17 cellular contexts compared by ENCODE assay signal in genomic region chr19:58516246-58516836, GRCh38. TPM values are rescaled to one million over a fixed set of nuclear protein-coding genes. Genes with fewer than 3 reads are reported as not detected.
DNase-seq lines count a peak whose midpoint lies in the region; ATAC-seq and TF ChIP-seq lines count a peak whose summit lies in the region.
"Had no signal": no experiment of that assay in that cellular context is flagged by ENCODE, and none has a peak within 500 bp of the region (broad histone marks: within the 10 kb centered on the region; RNA-seq: fewer than 3 reads in every experiment).

No MANE protein-coding gene starts in this region.

- no peaks in the 10 kb centered on the region for H3K27me3 ChIP-seq in Loucy (ENCODE audit: insufficient read depth, low read length, poor library complexity, severe bottlenecking)
- H3K27me3 ChIP-seq in osteoblast (ENCODE audit: insufficient read depth, low read length), result no peaks in the 10 kb centered on the region
- H3K27me3 ChIP-seq: adrenal gland, SJCRH30 had no signal

- H3K27ac Mint-ChIP-seq in activated T-cell treated with anti-CD3 and anti-CD28 coated beads, Interleukin-2, amount 50 U/mL, for 24 hours, result peak overlapping the region; percentile 82
- peak overlapping the region; percentile 50 for H3K27ac Mint-ChIP-seq in activated naive CD8-positive, alpha-beta T cell treated with anti-CD3 and anti-CD28 coated beads, Interleukin-2, amount 50 U/mL, for 24 hours

- H3K4me2 ChIP-seq in Loucy (ENCODE audit: low read depth, low read length, poor library complexity, severe bottlenecking) (peak overlapping the region; percentile 100), osteoblast (ENCODE audit: insufficient read depth, low read length) (no peak overlapping the region)

- peaks cover 48% of the 10 kb centered on the region for H3K4me1 Mint-ChIP-seq in activated T-cell treated with anti-CD3 and anti-CD28 coated beads, Interleukin-2, amount 50 U/mL, for 24 hours (ENCODE audit: low read depth)
- peaks cover 47% of the 10 kb centered on the region for H3K4me1 Mint-ChIP-seq in activated naive CD8-positive, alpha-beta T cell treated with anti-CD3 and anti-CD28 coated beads, Interleukin-2, amount 50 U/mL, for 24 hours

- H3K9me2 ChIP-seq in Loucy (replicated peaks; ENCODE audit: low read depth, low read length), result no peaks in the 10 kb centered on the region

- peaks cover 45% of the 10 kb centered on the region for H3K79me2 ChIP-seq in Loucy (ENCODE audit: insufficient read depth, low read length)
- H3K79me2 ChIP-seq in osteoblast (ENCODE audit: insufficient read depth, low read length), result peaks cover 45% of the 10 kb centered on the region

- H3K9me3 ChIP-seq in Loucy (ENCODE audit: insufficient read depth, low read depth, low read length) (no peaks in the 10 kb centered on the region), osteoblast (ENCODE audit: low read depth, low read length) (no peaks in the 10 kb centered on the region)
- H3K9me3 ChIP-seq: adrenal gland, Caco-2, left ventricle myocardium inferior, prostate gland, SJCRH30 had no signal

- no peaks in the 10 kb centered on the region for H3K9me3 Mint-ChIP-seq in activated T-cell treated with anti-CD3 and anti-CD28 coated beads, Interleukin-2, amount 50 U/mL, for 24 hours
- no peaks in the 10 kb centered on the region for H3K9me3 Mint-ChIP-seq in activated naive CD8-positive, alpha-beta T cell treated with anti-CD3 and anti-CD28 coated beads, Interleukin-2, amount 50 U/mL, for 24 hours
- H3K9me3 Mint-ChIP-seq: central memory CD8-positive, alpha-beta T cell had no signal

- H3K4me3 ChIP-seq in Loucy (ENCODE audit: low read length, poor library complexity, severe bottlenecking) (no peak overlapping the region), osteoblast (ENCODE audit: insufficient read depth, low read length) (no peak overlapping the region)
- H3K4me3 ChIP-seq: adrenal gland, left ventricle myocardium inferior, prostate gland, SJCRH30 had no signal

- peak overlapping the region; percentile 88 for H3K4me3 Mint-ChIP-seq in activated T-cell treated with anti-CD3 and anti-CD28 coated beads, Interleukin-2, amount 50 U/mL, for 24 hours
- H3K4me3 Mint-ChIP-seq in activated naive CD8-positive, alpha-beta T cell treated with anti-CD3 and anti-CD28 coated beads, Interleukin-2, amount 50 U/mL, for 24 hours, result peak overlapping the region; percentile 88

- no peaks in the 10 kb centered on the region for H3K27me3 Mint-ChIP-seq in activated T-cell treated with anti-CD3 and anti-CD28 coated beads, Interleukin-2, amount 50 U/mL, for 24 hours
- H3K27me3 Mint-ChIP-seq in activated naive CD8-positive, alpha-beta T cell treated with anti-CD3 and anti-CD28 coated beads, Interleukin-2, amount 50 U/mL, for 24 hours, result peaks cover 2% of the 10 kb centered on the region
- H3K27me3 Mint-ChIP-seq: central memory CD8-positive, alpha-beta T cell; naive B cell had no signal

- H4K20me1 ChIP-seq in Loucy (ENCODE audit: insufficient read depth, low read length, poor library complexity, severe bottlenecking) (no peaks in the 10 kb centered on the region), osteoblast (ENCODE audit: insufficient read depth, low read length) (peaks cover 24% of the 10 kb centered on the region)

- no peaks in the 10 kb centered on the region for H3F3A ChIP-seq in Loucy (ENCODE audit: low read depth)

- TF ChIP-seq CTCF in Loucy (conservative IDR thresholded peaks at IDR 0.05; ENCODE audit: low read length), result no peak
- no peak for TF ChIP-seq CTCF in osteoblast (IDR thresholded peaks at IDR 0.05; ENCODE audit: extremely low read depth, low read depth, low read length)

- ATAC-seq in activated naive CD8-positive, alpha-beta T cell treated with anti-CD3 and anti-CD28 coated beads, Interleukin-2, amount 50 U/mL, for 24 hours, result no peak
- no peak for ATAC-seq in GM18907 (IDR thresholded peaks at IDR 0.05; ENCODE audit: unreplicated experiment)

- H3K27ac ChIP-seq in osteoblast (ENCODE audit: low read depth, low read length), result no peak overlapping the region
- H3K27ac ChIP-seq: adrenal gland, left ventricle myocardium inferior, prostate gland, SJCRH30 had no signal

- no peak for DNase-seq in activated T-cell treated with anti-CD3 and anti-CD28 coated beads, Interleukin-2, amount 50 U/mL, for 24 hours
- no peak for DNase-seq in activated T-cell treated with anti-CD3 and anti-CD28 coated beads for 4 hours
- DNase-seq in activated naive CD8-positive, alpha-beta T cell treated with anti-CD3 and anti-CD28 coated beads, Interleukin-2, amount 50 U/mL, for 24 hours, result no peak
- DNase-seq in osteoblast (ENCODE audit: insufficient read length, low spot score, missing footprints), result peak; percentile 68
- DNase-seq in NCI-H748 treated with DMSO at 0.1 percent for 48 hours (lab: John Stamatoyannopoulos, UW), result no peak
- no peak for DNase-seq in central memory CD4-positive, alpha-beta T cell
- DNase-seq: Caco-2, GF-D8, left ventricle myocardium inferior, naive B cell, NCI-H1105, SJCRH30 had no signal

- peak overlapping the region; percentile 23 for H3K9ac ChIP-seq in Loucy (ENCODE audit: low read depth, low read length, poor library complexity, severe bottlenecking)

- H2AFZ ChIP-seq in Loucy (ENCODE audit: low read length) (no peak overlapping the region), osteoblast (ENCODE audit: low read length) (no peak overlapping the region)

- H3K36me3 ChIP-seq in Loucy (ENCODE audit: insufficient read depth, low read length) (no peaks in the 10 kb centered on the region), osteoblast (ENCODE audit: insufficient read depth, low read length) (peaks cover 9% of the 10 kb centered on the region)
- H3K36me3 ChIP-seq: SJCRH30 had no signal

- H3K4me1 ChIP-seq in Loucy (ENCODE audit: insufficient read depth, low read length, poor library complexity, severe bottlenecking) (peaks cover 35% of the 10 kb centered on the region), osteoblast (ENCODE audit: insufficient read depth, low read length) (peaks cover 14% of the 10 kb centered on the region)
- H3K4me1 ChIP-seq: SJCRH30 had no signal

- peaks cover 56% of the 10 kb centered on the region for H3K36me3 Mint-ChIP-seq in activated T-cell treated with anti-CD3 and anti-CD28 coated beads, Interleukin-2, amount 50 U/mL, for 24 hours (ENCODE audit: low read depth)
- peaks cover 17% of the 10 kb centered on the region for H3K36me3 Mint-ChIP-seq in activated naive CD8-positive, alpha-beta T cell treated with anti-CD3 and anti-CD28 coated beads, Interleukin-2, amount 50 U/mL, for 24 hours (ENCODE audit: low read depth)
- H3K36me3 Mint-ChIP-seq: naive B cell had no signal

RNA-seq across cellular contexts. Expression of gene ZBTB45, which starts 3.3 kb away (rescaled TPM):
- 6.9 and 8.5 TPM in 2 replicates for total RNA-seq in osteoblast

RNA-seq across cellular contexts. Expression of gene SLC27A5, which starts 4.5 kb away (rescaled TPM):
- total RNA-seq in osteoblast, result 5.3 and 6.5 TPM in 2 replicates

RNA-seq across cellular contexts. Expression of gene TRIM28, which starts 27.5 kb away (rescaled TPM):
- total RNA-seq in osteoblast, result 224 and 248 TPM in 2 replicates

RNA-seq across cellular contexts. Expression of gene CHMP2A, which starts 38.6 kb away (rescaled TPM):
- 98.1 and 106 TPM in 2 replicates for total RNA-seq in osteoblast

RNA-seq across cellular contexts. Expression of gene ZNF446, which starts 40.2 kb away (rescaled TPM):
- total RNA-seq in osteoblast, result 14.1 and 18.1 TPM in 2 replicates
